ENCODE assay signal across 8 cellular contexts in genomic region chr14:103123128-103123633, GRCh38. TPM values are rescaled to one million over a fixed set of nuclear protein-coding genes. Genes with fewer than 3 reads are reported as not detected.
DNase-seq lines count a peak whose midpoint lies in the region; ATAC-seq, FAIRE-seq and TF ChIP-seq lines count a peak whose summit lies in the region.

Gene TNFAIP2, plus strand, starts transcription at chr14:103123461. Its CDS starts 2,997 bp downstream, at chr14:103126458.

- intact Hi-C loops in ovary (cut with DNase I): no loop called here

- no peak for TF ChIP-seq CTCF in gastroesophageal sphincter (IDR thresholded peaks at IDR 0.05)
- no peak for TF ChIP-seq CTCF in ovary (IDR thresholded peaks at IDR 0.05)

- no peaks in the 10 kb centered on the region for H3K9me3 ChIP-seq in gastroesophageal sphincter
- no peaks in the 10 kb centered on the region for H3K9me3 ChIP-seq in ovary

- H3K36me3 ChIP-seq in gastroesophageal sphincter (no peaks in the 10 kb centered on the region), ovary (no peaks in the 10 kb centered on the region)

- peak within 1 kb of the TSS; percentile 47 to 91 (median 90) for H3K27ac ChIP-seq in gastroesophageal sphincter
- peak within 1 kb of the TSS; percentile 66 to 67 for H3K27ac ChIP-seq in ovary

- FAIRE-seq in HTR-8/SVneo (lab: Jason Lieb, UNC): no peak

- TF ChIP-seq EP300 in gastroesophageal sphincter (IDR thresholded peaks at IDR 0.05): no peak
- no peak for TF ChIP-seq EP300 in ovary (IDR thresholded peaks at IDR 0.05)

- H3K4me3 ChIP-seq in gastroesophageal sphincter: peak within 1 kb of the TSS; percentile 33 to 73
- peak within 1 kb of the TSS; percentile 40 for H3K4me3 ChIP-seq in ovary

- no CpG with 5 or more reads among the region's 61 CpGs for WGBS in gastroesophageal sphincter (ENCODE audit: low coverage in 1 of 2), 2 donors
- 1 to 6% (median 3%) methylated on average over 26 to 61 of the region's 61 CpGs for WGBS in ovary, 3 donors

- TF ChIP-seq POLR2A in GM18505 (IDR thresholded peaks at IDR 0.05; ENCODE audit: borderline replicate concordance, extremely low read depth, insufficient read depth, insufficient read length) (peak; percentile 47), gastroesophageal sphincter (IDR thresholded peaks at IDR 0.05) (peak; percentile 81 to 88), ovary (IDR thresholded peaks at IDR 0.05) (no peak)

- no peak for ATAC-seq in GM18505 (IDR thresholded peaks at IDR 0.05; ENCODE audit: unreplicated experiment)
- peak; percentile 24 for ATAC-seq in gastroesophageal sphincter
- no peak for ATAC-seq in GM21423 (IDR thresholded peaks at IDR 0.05; ENCODE audit: unreplicated experiment)
- no peak for ATAC-seq in HG02870 (IDR thresholded peaks at IDR 0.05; ENCODE audit: unreplicated experiment)

- H3K27me3 ChIP-seq in gastroesophageal sphincter: peaks cover 41% of the 10 kb centered on the region
- no peaks in the 10 kb centered on the region for H3K27me3 ChIP-seq in ovary

- DNase-seq in RPMI7951 (ENCODE audit: low read depth): peak; percentile 50
- DNase-seq in ovary: peak in 3 of 5 donors; percentile 13 to 58 (median 50)
- no peak for DNase-seq in SW480 (ENCODE audit: low spot score)
- DNase-seq in HTR-8/SVneo (ENCODE audit: insufficient read length, low spot score): no peak

- H3K4me1 ChIP-seq in gastroesophageal sphincter: peaks cover 0 to 89% (median 46%) of the 10 kb centered on the region in 3 donors
- peaks cover 20% of the 10 kb centered on the region for H3K4me1 ChIP-seq in ovary (ENCODE audit: insufficient read depth)

RNA-seq across cellular contexts. Expression of gene TNFAIP2, which starts in this region (rescaled TPM):
- 20.5 and 32.0 TPM in 2 replicates for total RNA-seq in RPMI7951 (2014; rRNA removed; shearing (Covaris generic))
- total RNA-seq in gastroesophageal sphincter: 10 to 100 TPM; 51.6 to 61.9 (median 59.1) TPM
- 100 to 1,000 TPM in 1 of 7 donors, 10 to 100 TPM in 4, 1 to 10 TPM in 2; 7.1 to 258 (median 28.1) TPM for total RNA-seq in ovary
- 10 to 100 TPM; 18.7 to 27.4 TPM for polyA plus RNA-seq in ovary

Comparison
In these comparisons a context has a peak if more than half of its experiments do, and no peak if none do; other contexts are left out.
1. DNase-seq: peak in RPMI7951 (single experiment) and ovary (3 of 5); none in SW480 (single experiment) and HTR-8/SVneo (single experiment).